ENCODE assay signal across 1 cellular context in the genomic region with DNA sequence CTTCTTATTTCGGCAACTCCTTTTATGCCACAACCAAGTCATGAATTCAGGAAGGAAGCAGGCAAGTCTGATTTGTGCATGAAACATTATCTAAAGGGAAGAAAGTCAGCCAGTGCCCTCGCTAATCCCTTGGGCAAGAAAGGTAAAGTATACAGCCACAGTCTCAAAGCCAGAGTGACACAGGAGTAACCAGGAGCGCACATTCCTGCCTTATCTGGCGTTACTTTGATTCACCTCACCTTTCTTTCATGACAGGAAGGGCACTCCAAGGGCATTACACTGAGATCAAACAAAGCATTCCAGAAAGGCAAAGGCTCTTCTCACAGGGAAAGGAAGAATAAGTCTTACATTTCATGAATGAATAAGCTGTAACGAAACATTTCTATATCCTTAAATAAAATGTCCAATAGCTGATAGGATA.
TF ChIP-seq lines count a peak whose summit lies in the region.

No MANE protein-coding gene starts in this region.

TF ChIP-seq in HepG2, 621 proteins besides CTCF, POLR2A, EP300 and RAD21 (continued from another document and continues in another):
- TF ChIP-seq, protein P1, sequence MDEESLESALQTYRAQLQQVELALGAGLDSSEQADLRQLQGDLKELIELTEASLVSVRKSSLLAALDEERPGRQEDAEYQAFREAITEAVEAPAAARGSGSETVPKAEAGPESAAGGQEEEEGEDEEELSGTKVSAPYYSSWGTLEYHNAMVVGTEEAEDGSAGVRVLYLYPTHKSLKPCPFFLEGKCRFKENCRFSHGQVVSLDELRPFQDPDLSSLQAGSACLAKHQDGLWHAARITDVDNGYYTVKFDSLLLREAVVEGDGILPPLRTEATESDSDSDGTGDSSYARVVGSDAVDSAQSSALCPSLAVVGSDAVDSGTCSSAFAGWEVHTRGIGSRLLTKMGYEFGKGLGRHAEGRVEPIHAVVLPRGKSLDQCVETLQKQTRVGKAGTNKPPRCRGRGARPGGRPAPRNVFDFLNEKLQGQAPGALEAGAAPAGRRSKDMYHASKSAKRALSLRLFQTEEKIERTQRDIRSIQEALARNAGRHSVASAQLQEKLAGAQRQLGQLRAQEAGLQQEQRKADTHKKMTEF (CRISPR knock-in tag; IDR thresholded peaks at IDR 0.05), result peak; percentile 66; the same call in 1 of the 2 replicates
- TF ChIP-seq RFX5 (IDR thresholded peaks at IDR 0.05; ENCODE audit: low read depth, low read length) (no peak), HCFC1 (IDR thresholded peaks at IDR 0.05; ENCODE audit: low read depth, low read length) (no peak), SMARCC2 (IDR thresholded peaks at IDR 0.05) (no peak), ZNF12 (CRISPR knock-in tag; IDR thresholded peaks at IDR 0.05) (peak; percentile 73; the same call in 1 of the 2 replicates), ZBTB21 (CRISPR knock-in tag; IDR thresholded peaks at IDR 0.05) (no peak), KLF6 (CRISPR knock-in tag; IDR thresholded peaks at IDR 0.05) (no peak), MED13 (CRISPR knock-in tag; IDR thresholded peaks at IDR 0.05) (peak; percentile 88), ZKSCAN5 (CRISPR knock-in tag; IDR thresholded peaks at IDR 0.05) (no peak), MIXL1 (CRISPR knock-in tag; IDR thresholded peaks at IDR 0.05) (peak; percentile 32; the same call in 1 of the 2 replicates), ZSCAN25 (CRISPR knock-in tag; IDR thresholded peaks at IDR 0.05) (no peak), ZNF614 (CRISPR knock-in tag; IDR thresholded peaks at IDR 0.05; ENCODE audit: borderline replicate concordance) (peak; percentile 61), ZNF605 (CRISPR knock-in tag; IDR thresholded peaks at IDR 0.05) (no peak), CBFB (CRISPR knock-in tag; IDR thresholded peaks at IDR 0.05) (peak; percentile 48; the same call in 1 of the 2 replicates), TEAD3 (CRISPR knock-in tag; optimal IDR thresholded peaks at IDR 0.05; ENCODE audit: borderline replicate concordance) (peak; percentile 100), TGIF2 (CRISPR knock-in tag; IDR thresholded peaks at IDR 0.05) (0 out of 2 replicates have a peak, but pooled peaks have one; percentile 51), ZKSCAN8 (CRISPR knock-in tag; IDR thresholded peaks at IDR 0.05; ENCODE audit: borderline replicate concordance) (peak; percentile 90; the same call in 1 of the 2 replicates), ZNF7 (CRISPR knock-in tag; IDR thresholded peaks at IDR 0.05) (no peak), ZNF564 (CRISPR knock-in tag; IDR thresholded peaks at IDR 0.05) (no peak), NCOA2 (CRISPR knock-in tag; IDR thresholded peaks at IDR 0.05) (peak; percentile 98), ZNF629 (CRISPR knock-in tag; conservative IDR thresholded peaks at IDR 0.05) (peak; percentile 32; the same call in 1 of the 2 replicates), ZSCAN31 (CRISPR knock-in tag; IDR thresholded peaks at IDR 0.05; ENCODE audit: low read depth) (0 out of 2 replicates have a peak, but pooled peaks have one; percentile 42), CBX5 (CRISPR knock-in tag; IDR thresholded peaks at IDR 0.05; ENCODE audit: borderline replicate concordance) (peak; percentile 69; the same call in 1 of the 2 replicates), HOXD1 (CRISPR knock-in tag; IDR thresholded peaks at IDR 0.05) (peak; percentile 81; the same call in 1 of the 2 replicates), KDM2A (CRISPR knock-in tag; IDR thresholded peaks at IDR 0.05; ENCODE audit: borderline replicate concordance, low read depth) (no peak), SRF (IDR thresholded peaks at IDR 0.05; ENCODE audit: low read depth, low read length) (peak; percentile 52), ZNF570 (CRISPR knock-in tag; IDR thresholded peaks at IDR 0.05; ENCODE audit: borderline replicate concordance) (no peak), ZNF816 (CRISPR knock-in tag; IDR thresholded peaks at IDR 0.05; ENCODE audit: borderline replicate concordance) (no peak), BCL6 (CRISPR knock-in tag; IDR thresholded peaks at IDR 0.05) (peak; percentile 93), ZNF326 (CRISPR knock-in tag; IDR thresholded peaks at IDR 0.05; ENCODE audit: borderline replicate concordance) (no peak), ZNF790 (CRISPR knock-in tag; IDR thresholded peaks at IDR 0.05; ENCODE audit: borderline replicate concordance) (no peak), ZNF878 (CRISPR knock-in tag; IDR thresholded peaks at IDR 0.05) (peak; percentile 27; the same call in 1 of the 2 replicates), RARA (CRISPR knock-in tag; IDR thresholded peaks at IDR 0.05) (peak; percentile 99), SOX5 (CRISPR knock-in tag; IDR thresholded peaks at IDR 0.05; ENCODE audit: borderline replicate concordance) (peak; percentile 90), ZNF121 (CRISPR knock-in tag; IDR thresholded peaks at IDR 0.05) (no peak), ZNF292 (CRISPR knock-in tag; IDR thresholded peaks at IDR 0.05; ENCODE audit: borderline replicate concordance, low read depth) (peak; percentile 80; the same call in 1 of the 2 replicates)
- TF ChIP-seq, protein P2, sequence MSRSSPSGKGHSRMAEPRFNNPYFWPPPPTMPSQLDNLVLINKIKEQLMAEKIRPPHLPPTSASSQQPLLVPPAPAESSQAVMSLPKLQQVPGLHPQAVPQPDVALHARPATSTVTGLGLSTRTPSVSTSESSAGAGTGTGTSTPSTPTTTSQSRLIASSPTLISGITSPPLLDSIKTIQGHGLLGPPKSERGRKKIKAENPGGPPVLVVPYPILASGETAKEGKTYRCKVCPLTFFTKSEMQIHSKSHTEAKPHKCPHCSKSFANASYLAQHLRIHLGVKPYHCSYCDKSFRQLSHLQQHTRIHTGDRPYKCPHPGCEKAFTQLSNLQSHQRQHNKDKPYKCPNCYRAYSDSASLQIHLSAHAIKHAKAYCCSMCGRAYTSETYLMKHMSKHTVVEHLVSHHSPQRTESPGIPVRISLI (CRISPR knock-in tag; IDR thresholded peaks at IDR 0.05; ENCODE audit: borderline replicate concordance), result peak; percentile 16; the same call in 1 of the 2 replicates
- TF ChIP-seq, protein P3, sequence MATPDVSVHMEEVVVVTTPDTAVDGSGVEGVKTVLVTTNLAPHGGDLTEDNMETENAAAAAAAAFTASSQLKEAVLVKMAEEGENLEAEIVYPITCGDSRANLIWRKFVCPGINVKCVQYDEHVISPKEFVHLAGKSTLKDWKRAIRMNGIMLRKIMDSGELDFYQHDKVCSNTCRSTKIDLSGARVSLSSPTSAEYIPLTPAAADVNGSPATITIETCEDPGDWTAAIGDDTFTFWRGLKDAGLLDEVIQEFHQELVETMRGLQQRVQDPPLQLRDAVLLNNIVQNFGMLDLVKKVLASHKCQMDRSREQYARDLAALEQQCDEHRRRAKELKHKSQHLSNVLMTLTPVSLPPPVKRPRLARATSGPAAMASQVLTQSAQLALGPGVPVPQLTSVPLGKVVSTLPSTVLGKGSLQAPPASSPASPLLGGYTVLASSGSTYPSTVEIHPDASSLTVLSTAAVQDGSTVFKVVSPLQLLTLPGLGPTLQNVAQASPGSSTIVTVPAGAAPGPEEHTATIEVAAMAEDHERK (CRISPR knock-in tag; IDR thresholded peaks at IDR 0.05; ENCODE audit: low read depth), result no peak
- TF ChIP-seq, protein P4, sequence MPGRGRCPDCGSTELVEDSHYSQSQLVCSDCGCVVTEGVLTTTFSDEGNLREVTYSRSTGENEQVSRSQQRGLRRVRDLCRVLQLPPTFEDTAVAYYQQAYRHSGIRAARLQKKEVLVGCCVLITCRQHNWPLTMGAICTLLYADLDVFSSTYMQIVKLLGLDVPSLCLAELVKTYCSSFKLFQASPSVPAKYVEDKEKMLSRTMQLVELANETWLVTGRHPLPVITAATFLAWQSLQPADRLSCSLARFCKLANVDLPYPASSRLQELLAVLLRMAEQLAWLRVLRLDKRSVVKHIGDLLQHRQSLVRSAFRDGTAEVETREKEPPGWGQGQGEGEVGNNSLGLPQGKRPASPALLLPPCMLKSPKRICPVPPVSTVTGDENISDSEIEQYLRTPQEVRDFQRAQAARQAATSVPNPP (CRISPR knock-in tag; IDR thresholded peaks at IDR 0.05), result 0 out of 2 replicates have a peak, but pooled peaks have one; percentile 30
- TF ChIP-seq, protein P5, sequence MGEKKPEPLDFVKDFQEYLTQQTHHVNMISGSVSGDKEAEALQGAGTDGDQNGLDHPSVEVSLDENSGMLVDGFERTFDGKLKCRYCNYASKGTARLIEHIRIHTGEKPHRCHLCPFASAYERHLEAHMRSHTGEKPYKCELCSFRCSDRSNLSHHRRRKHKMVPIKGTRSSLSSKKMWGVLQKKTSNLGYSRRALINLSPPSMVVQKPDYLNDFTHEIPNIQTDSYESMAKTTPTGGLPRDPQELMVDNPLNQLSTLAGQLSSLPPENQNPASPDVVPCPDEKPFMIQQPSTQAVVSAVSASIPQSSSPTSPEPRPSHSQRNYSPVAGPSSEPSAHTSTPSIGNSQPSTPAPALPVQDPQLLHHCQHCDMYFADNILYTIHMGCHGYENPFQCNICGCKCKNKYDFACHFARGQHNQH (CRISPR knock-in tag; IDR thresholded peaks at IDR 0.05), result peak; percentile 88; the same call in 1 of the 2 replicates
- TF ChIP-seq, protein P6, sequence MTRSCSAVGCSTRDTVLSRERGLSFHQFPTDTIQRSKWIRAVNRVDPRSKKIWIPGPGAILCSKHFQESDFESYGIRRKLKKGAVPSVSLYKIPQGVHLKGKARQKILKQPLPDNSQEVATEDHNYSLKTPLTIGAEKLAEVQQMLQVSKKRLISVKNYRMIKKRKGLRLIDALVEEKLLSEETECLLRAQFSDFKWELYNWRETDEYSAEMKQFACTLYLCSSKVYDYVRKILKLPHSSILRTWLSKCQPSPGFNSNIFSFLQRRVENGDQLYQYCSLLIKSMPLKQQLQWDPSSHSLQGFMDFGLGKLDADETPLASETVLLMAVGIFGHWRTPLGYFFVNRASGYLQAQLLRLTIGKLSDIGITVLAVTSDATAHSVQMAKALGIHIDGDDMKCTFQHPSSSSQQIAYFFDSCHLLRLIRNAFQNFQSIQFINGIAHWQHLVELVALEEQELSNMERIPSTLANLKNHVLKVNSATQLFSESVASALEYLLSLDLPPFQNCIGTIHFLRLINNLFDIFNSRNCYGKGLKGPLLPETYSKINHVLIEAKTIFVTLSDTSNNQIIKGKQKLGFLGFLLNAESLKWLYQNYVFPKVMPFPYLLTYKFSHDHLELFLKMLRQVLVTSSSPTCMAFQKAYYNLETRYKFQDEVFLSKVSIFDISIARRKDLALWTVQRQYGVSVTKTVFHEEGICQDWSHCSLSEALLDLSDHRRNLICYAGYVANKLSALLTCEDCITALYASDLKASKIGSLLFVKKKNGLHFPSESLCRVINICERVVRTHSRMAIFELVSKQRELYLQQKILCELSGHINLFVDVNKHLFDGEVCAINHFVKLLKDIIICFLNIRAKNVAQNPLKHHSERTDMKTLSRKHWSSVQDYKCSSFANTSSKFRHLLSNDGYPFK (CRISPR knock-in tag; IDR thresholded peaks at IDR 0.05; ENCODE audit: borderline replicate concordance), result no peak
- TF ChIP-seq, protein P7, sequence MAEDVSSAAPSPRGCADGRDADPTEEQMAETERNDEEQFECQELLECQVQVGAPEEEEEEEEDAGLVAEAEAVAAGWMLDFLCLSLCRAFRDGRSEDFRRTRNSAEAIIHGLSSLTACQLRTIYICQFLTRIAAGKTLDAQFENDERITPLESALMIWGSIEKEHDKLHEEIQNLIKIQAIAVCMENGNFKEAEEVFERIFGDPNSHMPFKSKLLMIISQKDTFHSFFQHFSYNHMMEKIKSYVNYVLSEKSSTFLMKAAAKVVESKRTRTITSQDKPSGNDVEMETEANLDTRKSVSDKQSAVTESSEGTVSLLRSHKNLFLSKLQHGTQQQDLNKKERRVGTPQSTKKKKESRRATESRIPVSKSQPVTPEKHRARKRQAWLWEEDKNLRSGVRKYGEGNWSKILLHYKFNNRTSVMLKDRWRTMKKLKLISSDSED (CRISPR knock-in tag; IDR thresholded peaks at IDR 0.05), result no peak
- TF ChIP-seq, protein P8, sequence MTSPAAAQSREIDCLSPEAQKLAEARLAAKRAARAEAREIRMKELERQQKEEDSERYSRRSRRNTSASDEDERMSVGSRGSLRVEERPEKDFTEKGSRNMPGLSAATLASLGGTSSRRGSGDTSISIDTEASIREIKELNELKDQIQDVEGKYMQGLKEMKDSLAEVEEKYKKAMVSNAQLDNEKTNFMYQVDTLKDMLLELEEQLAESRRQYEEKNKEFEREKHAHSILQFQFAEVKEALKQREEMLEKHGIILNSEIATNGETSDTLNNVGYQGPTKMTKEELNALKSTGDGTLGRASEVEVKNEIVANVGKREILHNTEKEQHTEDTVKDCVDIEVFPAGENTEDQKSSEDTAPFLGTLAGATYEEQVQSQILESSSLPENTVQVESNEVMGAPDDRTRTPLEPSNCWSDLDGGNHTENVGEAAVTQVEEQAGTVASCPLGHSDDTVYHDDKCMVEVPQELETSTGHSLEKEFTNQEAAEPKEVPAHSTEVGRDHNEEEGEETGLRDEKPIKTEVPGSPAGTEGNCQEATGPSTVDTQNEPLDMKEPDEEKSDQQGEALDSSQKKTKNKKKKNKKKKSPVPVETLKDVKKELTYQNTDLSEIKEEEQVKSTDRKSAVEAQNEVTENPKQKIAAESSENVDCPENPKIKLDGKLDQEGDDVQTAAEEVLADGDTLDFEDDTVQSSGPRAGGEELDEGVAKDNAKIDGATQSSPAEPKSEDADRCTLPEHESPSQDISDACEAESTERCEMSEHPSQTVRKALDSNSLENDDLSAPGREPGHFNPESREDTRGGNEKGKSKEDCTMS (CRISPR knock-in tag; conservative IDR thresholded peaks at IDR 0.05), result no peak
- TF ChIP-seq, protein P9, sequence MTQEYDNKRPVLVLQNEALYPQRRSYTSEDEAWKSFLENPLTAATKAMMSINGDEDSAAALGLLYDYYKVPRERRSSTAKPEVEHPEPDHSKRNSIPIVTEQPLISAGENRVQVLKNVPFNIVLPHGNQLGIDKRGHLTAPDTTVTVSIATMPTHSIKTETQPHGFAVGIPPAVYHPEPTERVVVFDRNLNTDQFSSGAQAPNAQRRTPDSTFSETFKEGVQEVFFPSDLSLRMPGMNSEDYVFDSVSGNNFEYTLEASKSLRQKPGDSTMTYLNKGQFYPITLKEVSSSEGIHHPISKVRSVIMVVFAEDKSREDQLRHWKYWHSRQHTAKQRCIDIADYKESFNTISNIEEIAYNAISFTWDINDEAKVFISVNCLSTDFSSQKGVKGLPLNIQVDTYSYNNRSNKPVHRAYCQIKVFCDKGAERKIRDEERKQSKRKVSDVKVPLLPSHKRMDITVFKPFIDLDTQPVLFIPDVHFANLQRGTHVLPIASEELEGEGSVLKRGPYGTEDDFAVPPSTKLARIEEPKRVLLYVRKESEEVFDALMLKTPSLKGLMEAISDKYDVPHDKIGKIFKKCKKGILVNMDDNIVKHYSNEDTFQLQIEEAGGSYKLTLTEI (CRISPR knock-in tag; conservative IDR thresholded peaks at IDR 0.05), result no peak
